ENCODE assay signal across 9 cellular contexts in the genomic region with DNA sequence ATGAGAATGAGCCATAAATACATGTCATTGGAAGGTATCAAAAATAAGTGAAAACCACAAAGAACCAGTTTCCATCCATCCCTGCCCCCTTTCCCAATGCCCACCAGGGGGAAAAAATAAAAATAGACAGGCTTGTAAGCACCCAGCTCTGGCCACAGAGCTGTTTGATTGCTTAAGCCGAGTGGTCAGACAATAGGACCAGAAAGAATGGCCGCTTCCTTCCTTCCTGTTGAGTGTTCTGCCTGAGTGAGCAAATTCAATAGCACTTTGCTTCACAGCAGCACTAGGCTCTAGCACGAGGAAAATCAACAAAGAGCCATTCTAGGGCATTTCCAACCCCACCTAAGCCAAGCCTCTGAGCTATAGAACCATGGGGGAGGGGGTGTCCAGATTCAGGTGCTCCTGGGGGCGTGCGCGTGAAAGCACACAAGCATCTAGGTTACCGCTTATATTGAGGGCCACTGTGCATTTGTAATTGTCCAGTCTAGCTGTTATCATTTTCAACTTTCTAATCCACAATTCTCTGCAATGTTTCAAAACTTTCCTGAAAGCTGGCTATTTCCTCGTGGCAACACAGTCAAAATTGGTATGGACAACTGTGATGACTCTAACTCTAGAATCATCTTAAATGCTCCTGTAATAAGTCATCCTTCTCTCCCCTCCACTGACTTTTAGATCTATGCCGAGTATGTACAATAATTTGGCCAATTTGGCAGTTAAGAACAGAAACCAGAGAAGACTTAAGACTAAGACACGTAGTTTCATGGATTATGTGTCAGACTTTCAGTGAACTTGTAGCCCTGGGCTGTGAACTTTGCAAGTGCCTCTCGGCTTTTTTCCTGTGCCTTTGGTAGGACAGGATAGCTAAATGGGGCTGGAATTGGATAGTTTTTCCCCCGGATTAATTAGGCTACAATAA.
DNase-seq lines count a peak whose midpoint lies in the region; ATAC-seq and TF ChIP-seq lines count a peak whose summit lies in the region.
"Had no signal": no experiment of that assay in that cellular context is flagged by ENCODE, and none has a peak within 500 bp of the region (broad histone marks: within the 10 kb centered on the region; RNA-seq: fewer than 3 reads in every experiment).

No MANE protein-coding gene starts in this region.

- TF ChIP-seq CTCF in nephron progenitor cell (IDR thresholded peaks at IDR 0.05): no peak

- H3K9me3 Mint-ChIP-seq in nephron progenitor cell: peaks cover 39% of the 10 kb centered on the region
- H3K9me3 Mint-ChIP-seq in activated CD8-positive, alpha-beta T cell treated with anti-CD3 and anti-CD28 coated beads, Interleukin-2, amount 10 ng/mL, durations not matched to agents 7 days and 5 days (ENCODE audit: insufficient read depth): no peaks in the 10 kb centered on the region

- POLR2A ChIA-PET in activated CD8-positive, alpha-beta T cell treated with anti-CD3 and anti-CD28 coated beads, Interleukin-2, amount 10 ng/mL, durations not matched to agents 7 days and 5 days (lab: Charles Lee): no interaction called here

- peak overlapping the region; percentile 98 for H3K27ac Mint-ChIP-seq in nephron progenitor cell
- H3K27ac Mint-ChIP-seq in activated CD8-positive, alpha-beta T cell treated with anti-CD3 and anti-CD28 coated beads, Interleukin-2, amount 10 ng/mL, durations not matched to agents 7 days and 5 days: no peak overlapping the region

- peak; percentile 80 for DNase-seq in GF-D8 (lab: John Stamatoyannopoulos, UW)
- peak; percentile 91 for DNase-seq in NCI-H345 (lab: John Stamatoyannopoulos, UW)
- DNase-seq in nephron progenitor cell: peak; percentile 13
- DNase-seq in activated CD8-positive, alpha-beta T cell treated with anti-CD3 and anti-CD28 coated beads, Interleukin-2, amount 10 ng/mL, durations not matched to agents 7 days and 5 days: no peak
- no peak for DNase-seq in stimulated activated CD4-positive, alpha-beta T cell treated with anti-CD3 and anti-CD28 coated beads, Interleukin-12 subunit alpha, Interleukin-12 subunit beta, amount 100 ng/mL, for 4 hours
- no peak for DNase-seq in NK-92 treated with Interleukin-12 subunit alpha and Interleukin-12 subunit beta, amount 100 ng/mL, for 24 hours (lab: John Stamatoyannopoulos, UW)

- H3K27me3 Mint-ChIP-seq in nephron progenitor cell (ENCODE audit: low read depth, poor library complexity): peaks cover 5% of the 10 kb centered on the region
- no peaks in the 10 kb centered on the region for H3K27me3 Mint-ChIP-seq in activated CD8-positive, alpha-beta T cell treated with anti-CD3 and anti-CD28 coated beads, Interleukin-2, amount 10 ng/mL, durations not matched to agents 7 days and 5 days (ENCODE audit: low read depth)

- H3K4me1 ChIP-seq in ectodermal cell (ENCODE audit: control insufficient read depth, insufficient read depth, low read length): peaks cover 19% of the 10 kb centered on the region

- peak overlapping the region; percentile 45 for H3K4me3 Mint-ChIP-seq in nephron progenitor cell
- H3K4me3 Mint-ChIP-seq in activated CD8-positive, alpha-beta T cell treated with anti-CD3 and anti-CD28 coated beads, Interleukin-2, amount 10 ng/mL, durations not matched to agents 7 days and 5 days: no peak overlapping the region

- peak overlapping the region; percentile 67 for H3K27ac ChIP-seq in ectodermal cell (ENCODE audit: insufficient read depth, low read depth, low read length, poor library complexity, severe bottlenecking)

- CTCF ChIA-PET in activated CD8-positive, alpha-beta T cell treated with anti-CD3 and anti-CD28 coated beads, Interleukin-2, amount 10 ng/mL, durations not matched to agents 7 days and 5 days (lab: Charles Lee): no interaction called here

- peaks cover 27% of the 10 kb centered on the region for H3K36me3 Mint-ChIP-seq in nephron progenitor cell (ENCODE audit: low read depth)
- no peaks in the 10 kb centered on the region for H3K36me3 Mint-ChIP-seq in activated CD8-positive, alpha-beta T cell treated with anti-CD3 and anti-CD28 coated beads, Interleukin-2, amount 10 ng/mL, durations not matched to agents 7 days and 5 days (ENCODE audit: low read depth)

- no peaks in the 10 kb centered on the region for H3K9me3 ChIP-seq in ectodermal cell (ENCODE audit: control insufficient read depth, low read length)
- H3K9me3 ChIP-seq: mucosa of descending colon had no signal

- H3K27me3 ChIP-seq in ectodermal cell (ENCODE audit: control insufficient read depth, insufficient read depth, low read length, poor library complexity, severe bottlenecking): no peaks in the 10 kb centered on the region

- H3K4me1 Mint-ChIP-seq in nephron progenitor cell: peaks cover 36% of the 10 kb centered on the region
- H3K4me1 Mint-ChIP-seq in activated CD8-positive, alpha-beta T cell treated with anti-CD3 and anti-CD28 coated beads, Interleukin-2, amount 10 ng/mL, durations not matched to agents 7 days and 5 days (ENCODE audit: low read depth): no peaks in the 10 kb centered on the region

- no peak overlapping the region for H3K4me3 ChIP-seq in ectodermal cell (ENCODE audit: insufficient read depth, low read depth, low read length)
- H3K4me3 ChIP-seq: mucosa of descending colon had no signal

- WGBS in ectodermal cell, 2 experiments: 63 to 66% methylated on average over 12 of the region's 12 CpGs

- no peaks in the 10 kb centered on the region for H3K36me3 ChIP-seq in ectodermal cell (ENCODE audit: control insufficient read depth, insufficient read depth, low read length)

- ATAC-seq in activated CD8-positive, alpha-beta T cell treated with anti-CD3 and anti-CD28 coated beads, Interleukin-2, amount 10 ng/mL, durations not matched to agents 7 days and 5 days: no peak
- no peak for ATAC-seq in GM19452 (IDR thresholded peaks at IDR 0.05; ENCODE audit: unreplicated experiment)
- ATAC-seq: mucosa of descending colon had no signal

Comparison
In these comparisons a context has a peak if more than half of its experiments do, and no peak if none do; other contexts are left out.
1. DNase-seq: peak in GF-D8 (single experiment), NCI-H345 (single experiment) and nephron progenitor cell (single experiment); none in activated CD8-positive, alpha-beta T cell treated with anti-CD3 and anti-CD28 coated beads, Interleukin-2, amount 10 ng/mL, durations not matched to agents 7 days and 5 days (single experiment), stimulated activated CD4-positive, alpha-beta T cell treated with anti-CD3 and anti-CD28 coated beads, Interleukin-12 subunit alpha, Interleukin-12 subunit beta, amount 100 ng/mL, for 4 hours (single experiment) and NK-92 treated with Interleukin-12 subunit alpha and Interleukin-12 subunit beta, amount 100 ng/mL, for 24 hours (single experiment).